16 cellular contexts compared by ENCODE assay signal in genomic region chr17:78920528-78920927, GRCh38. TPM values are rescaled to one million over a fixed set of nuclear protein-coding genes. Genes with fewer than 3 reads are reported as not detected.
DNase-seq lines count a peak whose midpoint lies in the region; ATAC-seq and TF ChIP-seq lines count a peak whose summit lies in the region.
"Had no signal": no experiment of that assay in that cellular context is flagged by ENCODE, and none has a peak within 500 bp of the region (broad histone marks: within the 10 kb centered on the region; RNA-seq: fewer than 3 reads in every experiment).

No MANE protein-coding gene starts in this region.

- H3K4me3 ChIP-seq in Caco-2 (ENCODE audit: low read depth, low read length) (no peak overlapping the region), mesenchymal stem cell (ENCODE audit: insufficient read depth in 1 of 2, low read depth in 1 of 2, low read length in 2 of 2) (peak overlapping the region in 1 of 2 experiments; percentile 98), stomach smooth muscle (ENCODE audit: low read length in 2 of 2) (peak overlapping the region in 1 of 2 donors; percentile 49)
- H3K4me3 ChIP-seq: gastrocnemius medialis, PC-9 had no signal

- H4K8ac ChIP-seq in mesenchymal stem cell (ENCODE audit: low read length), result no peak overlapping the region

- ATAC-seq in activated CD4-positive, alpha-beta T cell treated with anti-CD3 and anti-CD28 coated beads for 36 hours, result no peak
- ATAC-seq: gastrocnemius medialis had no signal

- H3K27me3 Mint-ChIP-seq in Caco-2 (ENCODE audit: insufficient read depth, unreplicated experiment), result no peaks in the 10 kb centered on the region
- no peaks in the 10 kb centered on the region for H3K27me3 Mint-ChIP-seq in activated CD4-positive, alpha-beta T cell treated with anti-CD3 and anti-CD28 coated beads for 36 hours

- no peak overlapping the region for H2AFZ ChIP-seq in mesenchymal stem cell (ENCODE audit: low read depth, low read length)
- H2AFZ ChIP-seq: PC-9 had no signal

- POLR2A ChIA-PET in Caco-2 (lab: Charles Lee), result no interaction called here
- POLR2A ChIA-PET in activated CD4-positive, alpha-beta T cell treated with anti-CD3 and anti-CD28 coated beads for 36 hours (lab: Charles Lee), result no interaction called here

- 97% methylated on average over 8 of the region's 8 CpGs for WGBS in mesenchymal stem cell

- no peak overlapping the region for H2BK15ac ChIP-seq in mesenchymal stem cell (ENCODE audit: low read depth, poor library complexity, severe bottlenecking)

- no peak overlapping the region for H3K4me3 Mint-ChIP-seq in Caco-2 (ENCODE audit: unreplicated experiment)
- no peak overlapping the region for H3K4me3 Mint-ChIP-seq in activated CD4-positive, alpha-beta T cell treated with anti-CD3 and anti-CD28 coated beads for 36 hours
- H3K4me3 Mint-ChIP-seq: B cell had no signal

- CTCF ChIA-PET in Caco-2 (lab: Charles Lee), result interaction anchor here (0.8 to 1.4 kb wide), 2 partner anchors 20 to 55 kb away, joined by 3 to 9 read pairs; no protein-coding TSS in a partner anchor
- CTCF ChIA-PET in activated CD4-positive, alpha-beta T cell treated with anti-CD3 and anti-CD28 coated beads for 36 hours (lab: Charles Lee), result no interaction called here

- H3K9ac ChIP-seq in mesenchymal stem cell (ENCODE audit: low read length), result peak overlapping the region; percentile 95
- no peak overlapping the region for H3K9ac ChIP-seq in stomach smooth muscle (ENCODE audit: low read length in 2 of 2)

- no peaks in the 10 kb centered on the region for H3K9me3 ChIP-seq in Caco-2
- no peaks in the 10 kb centered on the region for H3K9me3 ChIP-seq in mesenchymal stem cell (ENCODE audit: control insufficient read depth, low read length)
- no peaks in the 10 kb centered on the region for H3K9me3 ChIP-seq in stomach smooth muscle (ENCODE audit: control insufficient read depth in 2 of 2, low read length in 2 of 2)
- H3K9me3 ChIP-seq: gastrocnemius medialis had no signal

- H3K4me1 ChIP-seq in Caco-2 (peaks cover 38% of the 10 kb centered on the region), mesenchymal stem cell (ENCODE audit: control insufficient read depth, insufficient read depth, low read depth, low read length) (peaks cover 55% of the 10 kb centered on the region), stomach smooth muscle (ENCODE audit: control insufficient read depth, insufficient read depth, low read length) (peaks cover 77% of the 10 kb centered on the region)

- H4K91ac ChIP-seq in mesenchymal stem cell (ENCODE audit: low read length), result no peak overlapping the region

- peaks cover 39% of the 10 kb centered on the region for H3K4me1 Mint-ChIP-seq in Caco-2 (ENCODE audit: low read depth, unreplicated experiment)
- H3K4me1 Mint-ChIP-seq in activated CD4-positive, alpha-beta T cell treated with anti-CD3 and anti-CD28 coated beads for 36 hours, result peaks cover 22% of the 10 kb centered on the region

- intact Hi-C loops in Caco-2 (cut with micrococcal nuclease; ENCODE audit: unreplicated experiment), result loop anchor here (5.0 kb wide), 2 partner anchors 42 to 53 kb away; no protein-coding TSS in a partner anchor
- intact Hi-C loops in activated CD4-positive, alpha-beta T cell treated with anti-CD3 and anti-CD28 coated beads for 36 hours (cut with DNase I, micrococcal nuclease), result no loop called here

- peak overlapping the region; percentile 60 for H3K27ac ChIP-seq in cingulate gyrus (ENCODE audit: low read depth, low read length)
- peak overlapping the region; percentile 8 for H3K27ac ChIP-seq in mesenchymal stem cell (ENCODE audit: low read length, poor library complexity, severe bottlenecking)
- H3K27ac ChIP-seq in stomach smooth muscle (ENCODE audit: low read length), result peak overlapping the region; percentile 79
- H3K27ac ChIP-seq: PC-9 had no signal

- no peak overlapping the region for H2BK12ac ChIP-seq in mesenchymal stem cell (ENCODE audit: low read length in 2 of 2)

- H3K27me3 ChIP-seq in Caco-2 (replicated peaks; ENCODE audit: control insufficient read depth, insufficient read depth, low read length) (no peaks in the 10 kb centered on the region), mesenchymal stem cell (ENCODE audit: control insufficient read depth in 1 of 2, insufficient read depth in 1 of 2, low read length in 2 of 2) (no peaks in the 10 kb centered on the region), stomach smooth muscle (ENCODE audit: control insufficient read depth in 1 of 2, insufficient read depth in 2 of 2, low read length in 2 of 2) (no peaks in the 10 kb centered on the region)

- peak overlapping the region; percentile 13 for H3K4me2 ChIP-seq in mesenchymal stem cell (ENCODE audit: low read length, poor library complexity, severe bottlenecking)
- H3K4me2 ChIP-seq: PC-9 had no signal

- H3K36me3 ChIP-seq in Caco-2 (ENCODE audit: control insufficient read depth, insufficient read depth, low read length) (peaks cover 2% of the 10 kb centered on the region; the same call in 1 of the 2 replicates), mesenchymal stem cell (ENCODE audit: control insufficient read depth in 1 of 2, insufficient read depth in 2 of 2, low read depth in 1 of 2, low read length in 2 of 2) (peaks cover 7 to 27% of the 10 kb centered on the region in 2 experiments), stomach smooth muscle (ENCODE audit: control insufficient read depth in 2 of 2, insufficient read depth in 2 of 2, low read length in 2 of 2) (no peaks in the 10 kb centered on the region)
- H3K36me3 ChIP-seq: gastrocnemius medialis had no signal

- no peak for TF ChIP-seq CTCF in Caco-2 (IDR thresholded peaks at IDR 0.05; ENCODE audit: insufficient read depth in 1 of 2, low read depth in 1 of 2, low read length in 1 of 2, severe bottlenecking in 1 of 2, unreplicated experiment in 1 of 2)

- H3K27ac Mint-ChIP-seq in Caco-2 (ENCODE audit: unreplicated experiment), result peak overlapping the region; percentile 85
- H3K27ac Mint-ChIP-seq in activated CD4-positive, alpha-beta T cell treated with anti-CD3 and anti-CD28 coated beads for 36 hours, result no peak overlapping the region
- H3K27ac Mint-ChIP-seq: B cell had no signal

- H2BK5ac ChIP-seq in mesenchymal stem cell (ENCODE audit: low read depth, low read length, poor library complexity, severe bottlenecking), result no peak overlapping the region

- H2AK5ac ChIP-seq in mesenchymal stem cell (ENCODE audit: low read length, severe bottlenecking), result peak overlapping the region; percentile 19

- BruUV-seq in Caco-2 (replicated peaks; lab: Mats Ljungman, UMichigan), result no TSS peak

- H3K9me3 Mint-ChIP-seq in Caco-2 (ENCODE audit: unreplicated experiment), result no peaks in the 10 kb centered on the region
- H3K9me3 Mint-ChIP-seq in activated CD4-positive, alpha-beta T cell treated with anti-CD3 and anti-CD28 coated beads for 36 hours (ENCODE audit: low read depth), result no peaks in the 10 kb centered on the region

- H3K79me1 ChIP-seq in mesenchymal stem cell (replicated peaks; ENCODE audit: low read length, poor library complexity, severe bottlenecking), result peaks cover 8% of the 10 kb centered on the region

- H3K23ac ChIP-seq in mesenchymal stem cell (ENCODE audit: low read length in 2 of 2), result no peak overlapping the region

- H3K36me3 Mint-ChIP-seq in Caco-2 (ENCODE audit: insufficient read depth, unreplicated experiment), result peaks cover 48% of the 10 kb centered on the region
- no peaks in the 10 kb centered on the region for H3K36me3 Mint-ChIP-seq in activated CD4-positive, alpha-beta T cell treated with anti-CD3 and anti-CD28 coated beads for 36 hours (ENCODE audit: low read depth)

- no peak overlapping the region for H3K4ac ChIP-seq in mesenchymal stem cell (ENCODE audit: low read depth in 1 of 2, low read length in 2 of 2)

- no peak overlapping the region for H3K14ac ChIP-seq in mesenchymal stem cell (ENCODE audit: low read length in 2 of 2)

- H3K18ac ChIP-seq in mesenchymal stem cell (ENCODE audit: low read depth in 1 of 2, low read length in 2 of 2), result no peak overlapping the region

- H2BK120ac ChIP-seq in mesenchymal stem cell (ENCODE audit: low read depth, low read length), result no peak overlapping the region

- DNase-seq in Caco-2 (peak in 1 of 2 experiments; percentile 40), mesenchymal stem cell (no peak), hippocampal formation (lab: John Stamatoyannopoulos, UW) (no peak), cortex of kidney (lab: John Stamatoyannopoulos, UW) (no peak)
- DNase-seq in stimulated activated CD4-positive, alpha-beta T cell treated with anti-CD3 and anti-CD28 coated beads, Interleukin-2, amount 100 ng/mL, for 24 hours, result no peak
- no peak for DNase-seq in activated CD4-positive, alpha-beta T cell treated with anti-CD3 and anti-CD28 coated beads for 36 hours
- DNase-seq: activated CD8-positive, alpha-beta memory T cell treated with anti-CD3 and anti-CD28 coated beads for 24 hours; activated gamma-delta T cell treated with Interleukin-2 at 50 U/mL for 16 hours; gastrocnemius medialis; MM.1S; NCI-H2029 treated with DMSO at 0.1 percent for 48 hours; NCI-H526 treated with DMSO at 0.1 percent for 48 hours; PC-9 had no signal

RNA-seq across cellular contexts. Expression of gene TIMP2, which starts 4.7 kb away (rescaled TPM):
- 63.8 and 70.1 TPM in 2 replicates for total RNA-seq in Caco-2 (2022)
- polyA plus RNA-seq in mesenchymal stem cell (2013, experiment 1 of 2), result 391 TPM
- polyA plus RNA-seq in mesenchymal stem cell (2013, experiment 2 of 2), result 397 TPM
- 1 to 10 TPM; 1.6 to 1.9 TPM for total RNA-seq in activated CD4-positive, alpha-beta T cell treated with anti-CD3 and anti-CD28 coated beads for 36 hours

RNA-seq across cellular contexts. Expression of gene CEP295NL, which starts 17.5 kb away (rescaled TPM):
- total RNA-seq in Caco-2 (2022), result 1.7 and 2.0 TPM in 2 replicates
- 0.04 TPM for polyA plus RNA-seq in mesenchymal stem cell (2013, experiment 1 of 2)
- 0.05 TPM for polyA plus RNA-seq in mesenchymal stem cell (2013, experiment 2 of 2)
- total RNA-seq in activated CD4-positive, alpha-beta T cell treated with anti-CD3 and anti-CD28 coated beads for 36 hours, result not detected

RNA-seq across cellular contexts. Expression of gene LGALS3BP, which starts 59.2 kb away (rescaled TPM):
- total RNA-seq in Caco-2 (2022), result 65.4 and 68.1 TPM in 2 replicates
- polyA plus RNA-seq in mesenchymal stem cell (2013, experiment 1 of 2), result 349 TPM
- 351 TPM for polyA plus RNA-seq in mesenchymal stem cell (2013, experiment 2 of 2)
- 10 to 100 TPM; 64.4 to 71.2 TPM for total RNA-seq in activated CD4-positive, alpha-beta T cell treated with anti-CD3 and anti-CD28 coated beads for 36 hours

Comparison
In these comparisons a context has a peak if more than half of its experiments do, and no peak if none do; other contexts are left out.
1. H3K27ac ChIP-seq: peak in every context shown above with its lines; median percentile 79 in stomach smooth muscle; 60 in cingulate gyrus; 8 in mesenchymal stem cell.
2. RNA of gene TIMP2, which starts 4.7 kb away (total RNA-seq): 63.8 to 70.1 TPM in Caco-2; 1.6 to 1.9 TPM in activated CD4-positive, alpha-beta T cell treated with anti-CD3 and anti-CD28 coated beads for 36 hours; every median in the first group is over 10 times any median in the second.